In genomic region chr16:118857-119256, GRCh38 we compare ENCODE assay signal across 24 cellular contexts. TPM values are rescaled to one million over a fixed set of nuclear protein-coding genes. Genes with fewer than 3 reads are reported as not detected.
"Had no signal": no experiment of that assay in that cellular context is flagged by ENCODE, and none has a peak within 500 bp of the region (broad histone marks: within the 10 kb centered on the region; RNA-seq: fewer than 3 reads in every experiment).

No MANE protein-coding gene starts in this region.

- H3K9ac ChIP-seq: KMS-11 had no signal

- DNase-seq: IMR-90, MV-4-11, NCI-H1048, NCI-H1105, NCI-H1417, NCI-H1436 treated with DMSO at 0.1 percent for 48 hours, NCI-H1694, NCI-H187 treated with DMSO at 0.1 percent for 48 hours, NCI-H2029 treated with DMSO at 0.1 percent for 48 hours, NCI-H2171 treated with DMSO at 0.1 percent for 48 hours, NCI-H345, NCI-H446 treated with DMSO at 0.1 percent for 48 hours, NCI-H510A treated with DMSO at 0.1 percent for 48 hours, NCI-H526, NCI-H774, PC-3, SHP77 treated with DMSO at 0.1 percent for 48 hours, SJCRH30 had no signal

- H3K27me3 ChIP-seq: SJCRH30 had no signal

- H3K27ac ChIP-seq: KMS-11, SJCRH30 had no signal

- H3K4me3 ChIP-seq: SJCRH30 had no signal

- H3K4me1 ChIP-seq: SJCRH30 had no signal

- ATAC-seq: PC-3, Right ventricle myocardium inferior had no signal

- H3K9me3 ChIP-seq: SJCRH30 had no signal

- H3K4me2 ChIP-seq: KMS-11 had no signal

- H3K36me3 ChIP-seq: SJCRH30 had no signal

RNA-seq across cellular contexts. Expression of gene HBZ, which starts 33.6 kb away (rescaled TPM):
- total RNA-seq: HepG2, HT1080, IMR-90, LHCN-M2, MCF 10A, PC-3, Right ventricle myocardium inferior, SJCRH30 had no signal
- polyA plus RNA-seq: IMR-90 had no signal

RNA-seq across cellular contexts. Expression of gene HBM, which starts 46.9 kb away (rescaled TPM):
- total RNA-seq: HepG2, HT1080, IMR-90, LHCN-M2, MCF 10A, PC-3, Right ventricle myocardium inferior, SJCRH30 had no signal
- polyA plus RNA-seq: HepG2, IMR-90 had no signal
